ENCODE assay signal across 8 cellular contexts in the genomic region with DNA sequence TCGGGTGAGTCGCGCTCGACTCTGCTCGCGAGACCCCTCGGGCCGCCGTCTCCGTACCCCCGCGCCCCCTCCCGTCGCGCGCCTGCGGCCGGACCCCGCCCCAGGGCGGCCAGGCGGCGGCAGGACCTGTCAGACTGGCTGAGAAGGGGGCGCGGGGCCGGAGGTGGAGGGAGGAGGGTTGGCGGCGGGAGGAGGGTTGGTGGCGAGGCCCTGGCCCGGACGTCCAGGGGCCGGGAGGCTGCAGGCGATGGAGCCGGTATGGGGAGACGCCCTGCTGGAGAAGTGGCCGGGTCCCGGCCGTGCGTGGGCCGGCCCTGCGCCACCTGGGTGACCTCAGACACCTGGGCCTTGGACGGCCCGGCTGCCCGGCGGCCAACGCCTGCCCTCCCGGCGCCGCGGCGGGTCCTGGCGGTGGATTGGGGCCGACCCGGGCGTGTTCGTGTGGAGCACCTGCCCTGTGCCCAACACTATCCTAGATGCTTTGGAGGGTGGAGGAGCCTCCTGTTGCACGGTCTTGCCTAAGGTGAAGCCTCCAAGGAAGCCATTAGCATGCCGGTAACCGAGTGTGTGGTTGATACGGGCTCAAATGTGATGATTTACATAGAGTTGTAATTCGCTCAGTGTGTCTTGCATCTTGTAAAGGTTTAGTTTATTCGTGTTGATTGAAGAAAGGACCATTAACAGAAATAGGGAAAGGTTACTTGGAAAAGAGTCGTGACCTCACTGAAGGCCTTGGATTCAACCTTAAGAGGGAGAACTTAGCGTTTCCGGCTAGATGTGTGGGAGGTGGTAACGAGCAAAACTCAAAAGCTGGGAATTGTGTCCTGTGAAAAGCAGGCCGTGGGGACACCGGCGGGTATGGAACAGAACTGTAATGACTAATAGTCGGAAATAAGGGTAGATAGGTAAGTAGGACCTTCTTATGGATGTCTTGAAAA. TPM values are rescaled to one million over a fixed set of nuclear protein-coding genes. Genes with fewer than 3 reads are reported as not detected.
DNase-seq lines count a peak whose midpoint lies in the region; ATAC-seq and TF ChIP-seq lines count a peak whose summit lies in the region.

No MANE protein-coding gene starts in this region.

- peaks cover 68 to 78% of the 10 kb centered on the region in 2 donors for H3K4me1 Mint-ChIP-seq in natural killer cell treated with Interleukin-12 subunit alpha and Interleukin-12 subunit beta and Interleukin-15 and Interleukin-18, amount 100 ng/mL, for 72 hours (ENCODE audit: low read depth in 2 of 2)

- H3K27ac Mint-ChIP-seq in natural killer cell treated with Interleukin-12 subunit alpha and Interleukin-12 subunit beta and Interleukin-15 and Interleukin-18, amount 100 ng/mL, for 72 hours = peak overlapping the region; percentile 85 to 98

- peak overlapping the region; percentile 92 for H3K4me3 ChIP-seq in BLaER1

- peaks cover 77% of the 10 kb centered on the region for H3K4me1 ChIP-seq in BLaER1

- H3K36me3 ChIP-seq in BLaER1 = peaks cover 20% of the 10 kb centered on the region

- peak overlapping the region; percentile 82 for H3K4me2 ChIP-seq in BLaER1

- H3K27me3 ChIP-seq in BLaER1 = no peaks in the 10 kb centered on the region

- no peaks in the 10 kb centered on the region for H3K9me3 Mint-ChIP-seq in natural killer cell treated with Interleukin-12 subunit alpha and Interleukin-12 subunit beta and Interleukin-15 and Interleukin-18, amount 100 ng/mL, for 72 hours

- H3K36me3 Mint-ChIP-seq in natural killer cell treated with Interleukin-12 subunit alpha and Interleukin-12 subunit beta and Interleukin-15 and Interleukin-18, amount 100 ng/mL, for 72 hours = peaks cover 22% of the 10 kb centered on the region

- H3K9me3 ChIP-seq in BLaER1 = no peaks in the 10 kb centered on the region

- peak overlapping the region; percentile 98 for H3K9ac ChIP-seq in BLaER1

- ATAC-seq in GM19467 (IDR thresholded peaks at IDR 0.05; ENCODE audit: unreplicated experiment) (peak; percentile 27), HG03565 (IDR thresholded peaks at IDR 0.05; ENCODE audit: unreplicated experiment) (peak; percentile 13)
- peak in 1 of 2 donors; percentile 21 for ATAC-seq in natural killer cell treated with Interleukin-12 subunit alpha and Interleukin-12 subunit beta and Interleukin-15 and Interleukin-18, amount 100 ng/mL, for 72 hours

- TF ChIP-seq POLR2A in erythroblast (IDR thresholded peaks at IDR 0.05; ENCODE audit: low read length) = no peak

- H3K27ac ChIP-seq in BLaER1 = peak overlapping the region; percentile 99

- H4K20me1 ChIP-seq in BLaER1 = peaks cover 48% of the 10 kb centered on the region

- peak overlapping the region; percentile 100 for H3K4me3 Mint-ChIP-seq in natural killer cell treated with Interleukin-12 subunit alpha and Interleukin-12 subunit beta and Interleukin-15 and Interleukin-18, amount 100 ng/mL, for 72 hours

- no peaks in the 10 kb centered on the region for H3K27me3 Mint-ChIP-seq in natural killer cell treated with Interleukin-12 subunit alpha and Interleukin-12 subunit beta and Interleukin-15 and Interleukin-18, amount 100 ng/mL, for 72 hours

- peak; percentile 33 for DNase-seq in activated CD4-positive, alpha-beta T cell treated with anti-CD3 and anti-CD28 coated beads, Interleukin-2, amount 50 U/mL, for 1 hour
- DNase-seq in erythroblast (lab: John Stamatoyannopoulos, UW) = peak; percentile 71 to 85
- no peak for DNase-seq in natural killer cell treated with Interleukin-12 subunit alpha and Interleukin-12 subunit beta and Interleukin-15 and Interleukin-18, amount 100 ng/mL, for 72 hours (ENCODE audit: low spot score)
- no peak for DNase-seq in GDM1 (lab: John Stamatoyannopoulos, UW)
- DNase-seq in medulla oblongata (ENCODE audit: extremely low spot score) = no peak

RNA-seq across cellular contexts. Expression of a gene that starts 0.6 kb away (rescaled TPM):
- total RNA-seq in natural killer cell treated with Interleukin-12 subunit alpha and Interleukin-12 subunit beta and Interleukin-15 and Interleukin-18, amount 100 ng/mL, for 72 hours = 100 to 1,000 TPM; 192 to 310 TPM

RNA-seq across cellular contexts. Expression of a gene that starts 14.9 kb away (rescaled TPM):
- 100 to 1,000 TPM; 260 to 658 TPM for total RNA-seq in natural killer cell treated with Interleukin-12 subunit alpha and Interleukin-12 subunit beta and Interleukin-15 and Interleukin-18, amount 100 ng/mL, for 72 hours

RNA-seq across cellular contexts. Expression of a gene that starts 42.7 kb away (rescaled TPM):
- under 1 TPM; 0.88 to 0.98 TPM for total RNA-seq in natural killer cell treated with Interleukin-12 subunit alpha and Interleukin-12 subunit beta and Interleukin-15 and Interleukin-18, amount 100 ng/mL, for 72 hours

Comparison
In these comparisons a context has a peak if more than half of its experiments do, and no peak if none do; other contexts are left out.
1. DNase-seq: peak in activated CD4-positive, alpha-beta T cell treated with anti-CD3 and anti-CD28 coated beads, Interleukin-2, amount 50 U/mL, for 1 hour (single experiment) and erythroblast (2 of 2); none in natural killer cell treated with Interleukin-12 subunit alpha and Interleukin-12 subunit beta and Interleukin-15 and Interleukin-18, amount 100 ng/mL, for 72 hours (single experiment), GDM1 (single experiment) and medulla oblongata (single experiment).